ENCODE assay signal across 8 cellular contexts in the genomic region with DNA sequence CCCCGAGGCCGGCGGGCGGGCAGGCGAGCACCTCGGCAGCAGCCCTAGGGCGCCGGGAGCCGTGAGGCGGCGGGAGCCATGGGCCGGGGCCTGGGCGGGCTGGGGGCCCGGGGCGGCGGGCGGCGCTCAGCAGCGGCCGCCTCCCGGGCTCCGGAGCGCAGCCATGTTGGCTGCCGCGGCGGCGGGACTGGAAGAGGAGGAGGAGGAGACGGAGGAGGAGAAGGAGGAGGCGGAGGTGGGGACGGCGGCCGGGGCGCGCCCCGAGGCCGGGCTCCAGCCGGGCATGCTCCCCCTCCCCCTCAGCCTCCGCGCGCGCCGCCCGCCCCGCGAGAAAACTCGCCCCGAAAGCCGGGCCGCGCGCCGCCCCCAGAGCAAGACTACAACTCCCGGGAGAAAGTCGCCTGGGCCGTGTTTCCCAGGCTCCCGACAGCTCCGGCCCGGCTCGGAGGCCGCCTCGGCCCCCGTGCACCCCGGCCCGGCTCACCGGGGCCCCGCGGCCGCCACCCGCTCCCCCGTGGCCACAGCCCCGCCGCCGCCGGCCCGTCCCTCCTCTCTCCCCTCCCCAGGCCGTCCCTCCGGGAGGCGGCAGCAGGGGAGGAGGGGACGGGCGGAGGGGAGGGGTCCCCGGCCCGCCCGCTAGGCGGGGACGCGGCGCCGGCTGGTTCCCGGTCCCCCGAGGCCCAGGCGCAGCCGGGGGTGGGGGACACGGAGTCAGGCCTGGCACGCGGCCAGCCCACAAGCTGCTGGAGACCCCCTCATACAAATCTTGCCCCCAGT. TPM values are rescaled to one million over a fixed set of nuclear protein-coding genes. Genes with fewer than 3 reads are reported as not detected.
A peak's percentile ranks its signal among the peaks of the same experiment; 100 is the strongest.
DNase-seq lines count a peak whose midpoint lies in the region; ATAC-seq, FAIRE-seq and TF ChIP-seq lines count a peak whose summit lies in the region.

A gene with protein sequence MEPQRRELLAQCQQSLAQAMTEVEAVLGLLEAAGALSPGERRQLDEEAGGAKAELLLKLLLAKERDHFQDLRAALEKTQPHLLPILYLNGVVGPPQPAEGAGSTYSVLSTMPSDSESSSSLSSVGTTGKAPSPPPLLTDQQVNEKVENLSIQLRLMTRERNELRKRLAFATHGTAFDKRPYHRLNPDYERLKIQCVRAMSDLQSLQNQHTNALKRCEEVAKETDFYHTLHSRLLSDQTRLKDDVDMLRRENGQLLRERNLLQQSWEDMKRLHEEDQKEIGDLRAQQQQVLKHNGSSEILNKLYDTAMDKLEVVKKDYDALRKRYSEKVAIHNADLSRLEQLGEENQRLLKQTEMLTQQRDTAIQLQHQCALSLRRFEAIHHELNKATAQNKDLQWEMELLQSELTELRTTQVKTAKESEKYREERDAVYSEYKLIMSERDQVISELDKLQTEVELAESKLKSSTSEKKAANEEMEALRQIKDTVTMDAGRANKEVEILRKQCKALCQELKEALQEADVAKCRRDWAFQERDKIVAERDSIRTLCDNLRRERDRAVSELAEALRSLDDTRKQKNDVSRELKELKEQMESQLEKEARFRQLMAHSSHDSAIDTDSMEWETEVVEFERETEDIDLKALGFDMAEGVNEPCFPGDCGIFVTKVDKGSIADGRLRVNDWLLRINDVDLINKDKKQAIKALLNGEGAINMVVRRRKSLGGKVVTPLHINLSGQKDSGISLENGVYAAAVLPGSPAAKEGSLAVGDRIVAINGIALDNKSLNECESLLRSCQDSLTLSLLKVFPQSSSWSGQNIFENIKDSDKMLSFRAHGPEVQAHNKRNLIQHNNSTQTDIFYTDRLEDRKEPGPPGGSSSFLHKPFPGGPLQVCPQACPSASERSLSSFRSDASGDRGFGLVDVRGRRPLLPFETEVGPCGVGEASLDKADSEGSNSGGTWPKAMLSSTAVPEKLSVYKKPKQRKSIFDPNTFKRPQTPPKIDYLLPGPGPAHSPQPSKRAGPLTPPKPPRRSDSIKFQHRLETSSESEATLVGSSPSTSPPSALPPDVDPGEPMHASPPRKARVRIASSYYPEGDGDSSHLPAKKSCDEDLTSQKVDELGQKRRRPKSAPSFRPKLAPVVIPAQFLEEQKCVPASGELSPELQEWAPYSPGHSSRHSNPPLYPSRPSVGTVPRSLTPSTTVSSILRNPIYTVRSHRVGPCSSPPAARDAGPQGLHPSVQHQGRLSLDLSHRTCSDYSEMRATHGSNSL (N-terminal part only) (minus strand): TSS at position 190 of the 777 bp plus-strand sequence. CDS start 235 bp downstream, outside the sequence.

- no peaks in the 10 kb centered on the region for H3K36me3 ChIP-seq in SJCRH30

- in situ Hi-C loops in ACHN (cut with HindIII; ENCODE audit: low pct_ligation_motif_present, low pct_unique_long_range_greater_than_20kb, low sequenced_read_pairs): no loop called here

- H3K9me3 ChIP-seq in SJCRH30 (replicated peaks): no peaks in the 10 kb centered on the region

- DNase-seq in ACHN: peak; percentile 75
- peak; percentile 48 for DNase-seq in GM12892 (ENCODE audit: insufficient read length)
- DNase-seq in SJCRH30: peak; percentile 53 to 58
- DNase-seq in choroid plexus epithelial cell (ENCODE audit: low read depth): peak; percentile 32
- DNase-seq in stimulated activated CD4-positive, alpha-beta T cell treated with anti-CD3 and anti-CD28 coated beads, Interleukin-4, amount 100 ng/mL, for 4 hours: peak; percentile 3 to 19
- DNase-seq in MV-4-11 (lab: John Stamatoyannopoulos, UW): no peak

- no peak for TF ChIP-seq POLR2A in GM12892 (IDR thresholded peaks at IDR 0.05; ENCODE audit: low read depth, low read length)

- no peaks in the 10 kb centered on the region for H3K27me3 ChIP-seq in SJCRH30
- H3K27me3 ChIP-seq in layer of hippocampus (ENCODE audit: control insufficient read depth, insufficient read depth, low read length): no peaks in the 10 kb centered on the region

- no peak for TF ChIP-seq CTCF in choroid plexus epithelial cell (conservative IDR thresholded peaks at IDR 0.05; ENCODE audit: low read depth, low read length)

- H3K27ac ChIP-seq in SJCRH30: no peak within 1 kb of the TSS
- peak within 1 kb of the TSS; percentile 57 for H3K27ac ChIP-seq in layer of hippocampus (ENCODE audit: low read depth, low read length)

- peak; percentile 61 for ATAC-seq in HG03064 (IDR thresholded peaks at IDR 0.05; ENCODE audit: low read depth, unreplicated experiment)

- H3K4me3 ChIP-seq in SJCRH30: peak within 1 kb of the TSS; percentile 88
- H3K4me3 ChIP-seq in choroid plexus epithelial cell (ENCODE audit: low read depth, low read length): peak within 1 kb of the TSS; percentile 65

- H3K4me1 ChIP-seq in SJCRH30: peaks cover 7% of the 10 kb centered on the region

- FAIRE-seq in GM12892 (lab: Jason Lieb, UNC): no peak

RNA-seq across cellular contexts. Expression of the gene that starts here (rescaled TPM):
- 1.8 TPM for polyA plus RNA-seq in GM12892 (2012; ENCODE audit: missing spikeins)
- total RNA-seq in SJCRH30 (2014; rRNA removed; shearing (Covaris generic)): 22.5 and 24.4 TPM in 2 replicates
